17 cellular contexts compared by ENCODE assay signal in genomic region chrX:29397506-29397905, GRCh38.
DNase-seq lines count a peak whose midpoint lies in the region; ATAC-seq and TF ChIP-seq lines count a peak whose summit lies in the region.
"Had no signal": no experiment of that assay in that cellular context is flagged by ENCODE, and none has a peak within 500 bp of the region (broad histone marks: within the 10 kb centered on the region; RNA-seq: fewer than 3 reads in every experiment).

No MANE protein-coding gene starts in this region.

- POLR2A ChIA-PET in AG04449 (lab: Yijun Ruan, JAX), result no interaction called here

- CTCF ChIA-PET in AG04449 (lab: Yijun Ruan, JAX), result no interaction called here

- TF ChIP-seq CTCF in AG04449 (IDR thresholded peaks at IDR 0.05; ENCODE audit: insufficient read depth, low read length, missing control alignments), result no peak
- no peak for TF ChIP-seq CTCF in cardiac fibroblast (IDR thresholded peaks at IDR 0.05; ENCODE audit: low read depth, low read length)

- ATAC-seq in GM18519 (IDR thresholded peaks at IDR 0.05; ENCODE audit: low FRiP score, unreplicated experiment) (no peak), left cardiac atrium (no peak), GM19023 (IDR thresholded peaks at IDR 0.05; ENCODE audit: unreplicated experiment) (no peak), GM21526 (IDR thresholded peaks at IDR 0.05; ENCODE audit: low FRiP score, unreplicated experiment) (no peak)
- ATAC-seq: upper lobe of right lung had no signal

- no peak overlapping the region for H3K4me3 ChIP-seq in AG04449 (ENCODE audit: low read depth, low read length)
- no peak overlapping the region for H3K4me3 ChIP-seq in cardiac fibroblast (replicated peaks in 1 of 2; ENCODE audit: low read depth in 2 of 2, low read length in 2 of 2)
- H3K4me3 ChIP-seq: adrenal gland, SJCRH30, upper lobe of right lung had no signal

- intact Hi-C loops in left cardiac atrium (cut with DNase I), result no loop called here

- peak; percentile 5 for DNase-seq in AG04449 (ENCODE audit: low read depth, low spot score)
- peak; percentile 2 for DNase-seq in HCEC 1CT
- peak; percentile 31 to 66 for DNase-seq in cardiac fibroblast (ENCODE audit: low read depth in 2 of 2)
- DNase-seq in iPS-NIHi11 (ENCODE audit: low spot score), result peak; percentile 3
- DNase-seq in left cardiac atrium, result no peak
- DNase-seq: 8988T; activated CD4-positive, alpha-beta T cell treated with anti-CD3 and anti-CD28 coated beads, Interleukin-2, amount 50 U/mL, for 1 hour; activated gamma-delta T cell treated with Interleukin-2 at 50 U/mL for 16 hours; adrenal gland; central memory CD4-positive, alpha-beta T cell; NCI-H187 treated with DMSO at 0.1 percent for 48 hours; NCI-H2227 treated with DMSO at 0.1 percent for 48 hours; SJCRH30; upper lobe of right lung had no signal
